ENCODE assay signal across 1 cellular context in genomic region chr9:37415011-37415719, GRCh38.
TF ChIP-seq lines count a peak whose summit lies in the region.

No MANE protein-coding gene starts in this region.

TF ChIP-seq in GM12878, 131 proteins besides CTCF, POLR2A, EP300 and RAD21 (continued from another document and continues in another):
- TF ChIP-seq IRF3 (IDR thresholded peaks at IDR 0.05) (no peak), ZSCAN29 (IDR thresholded peaks at IDR 0.05) (no peak), BCL3 (IDR thresholded peaks at IDR 0.05; ENCODE audit: borderline replicate concordance, insufficient read depth, low read depth, low read length, poor library complexity, severe bottlenecking) (no peak), SUZ12 (IDR thresholded peaks at IDR 0.05; ENCODE audit: unreplicated experiment) (no peak), BACH1 (IDR thresholded peaks at IDR 0.05; ENCODE audit: borderline replicate concordance) (no peak), CHD2 (IDR thresholded peaks at IDR 0.05; ENCODE audit: borderline replicate concordance, low read depth, low read length) (no peak), ZNF274 (IDR thresholded peaks at IDR 0.05; ENCODE audit: insufficient read depth, insufficient read length) (no peak), FOS (IDR thresholded peaks at IDR 0.05; ENCODE audit: borderline replicate concordance, extremely low read depth, insufficient read length) (no peak), USF2 (IDR thresholded peaks at IDR 0.05; ENCODE audit: borderline replicate concordance, low read depth, low read length) (no peak), CREM (IDR thresholded peaks at IDR 0.05; ENCODE audit: low read depth) (peak; percentile 86), YY1 (IDR thresholded peaks at IDR 0.05; ENCODE audit: low read depth, low read length) (peak; percentile 83), ASH2L (IDR thresholded peaks at IDR 0.05; ENCODE audit: borderline replicate concordance, low read depth) (no peak), RB1 (IDR thresholded peaks at IDR 0.05; ENCODE audit: borderline replicate concordance) (0 out of 2 replicates have a peak, but pooled peaks have one; percentile 27), TBL1XR1 (IDR thresholded peaks at IDR 0.05; ENCODE audit: low read depth, low read length) (no peak), SMAD1 (IDR thresholded peaks at IDR 0.05; ENCODE audit: low read depth, partially characterized antibody) (no peak), CREB1 (IDR thresholded peaks at IDR 0.05; ENCODE audit: low read depth) (no peak), ZNF217 (IDR thresholded peaks at IDR 0.05) (peak; percentile 72; the same call in 1 of the 2 replicates), E2F8 (IDR thresholded peaks at IDR 0.05; ENCODE audit: low read depth, partially characterized antibody) (no peak), ZNF592 (IDR thresholded peaks at IDR 0.05) (no peak), TCF7 (IDR thresholded peaks at IDR 0.05; ENCODE audit: borderline replicate concordance) (no peak), TAF1 (IDR thresholded peaks at IDR 0.05; ENCODE audit: borderline replicate concordance, low read depth, low read length) (0 out of 2 replicates have a peak, but pooled peaks have one; percentile 26), SP1 (IDR thresholded peaks at IDR 0.05; ENCODE audit: low read depth, low read length) (no peak), GATAD2B (conservative IDR thresholded peaks at IDR 0.05; ENCODE audit: low read depth) (no peak; the same call in 1 of the 2 replicates), RFX5 (IDR thresholded peaks at IDR 0.05; ENCODE audit: low read depth, low read length) (no peak), ZNF207 (IDR thresholded peaks at IDR 0.05; ENCODE audit: borderline replicate concordance) (no peak), SUPT20H (IDR thresholded peaks at IDR 0.05; ENCODE audit: borderline replicate concordance, control insufficient read depth, low read depth, low read length) (no peak), HSF1 (IDR thresholded peaks at IDR 0.05; ENCODE audit: low read depth, low read length) (no peak), IKZF2 (IDR thresholded peaks at IDR 0.05) (peak in 1 of 2 experiments; percentile 23; a peak in 1 of 4 replicates), BCLAF1 (IDR thresholded peaks at IDR 0.05) (no peak), MLLT1 (IDR thresholded peaks at IDR 0.05) (0 out of 2 replicates have a peak, but pooled peaks have one; percentile 21), GABPA (IDR thresholded peaks at IDR 0.05; ENCODE audit: low read depth) (no peak), STAT3 (IDR thresholded peaks at IDR 0.05; ENCODE audit: low read depth, low read length) (no peak), BHLHE40 (IDR thresholded peaks at IDR 0.05; ENCODE audit: borderline replicate concordance in 1 of 2, low read depth in 2 of 2, low read length in 1 of 2) (0 out of 4 replicates have a peak, but pooled peaks of 1 of the 2 experiments have one; percentile 7), NR2F1 (conservative IDR thresholded peaks at IDR 0.05) (no peak), SMARCA5 (IDR thresholded peaks at IDR 0.05) (peak; percentile 59; the same call in 1 of the 2 replicates), POLR2AphosphoS2 (IDR thresholded peaks at IDR 0.05; ENCODE audit: low read depth, low read length) (no peak), RAD51 (IDR thresholded peaks at IDR 0.05) (no peak), NFXL1 (IDR thresholded peaks at IDR 0.05; ENCODE audit: borderline replicate concordance) (no peak), MAX (IDR thresholded peaks at IDR 0.05; ENCODE audit: low read depth, low read length) (no peak), BCL11A (IDR thresholded peaks at IDR 0.05; ENCODE audit: low read depth, low read length) (peak; percentile 16; the same call in 1 of the 2 replicates), CHD4 (IDR thresholded peaks at IDR 0.05) (no peak), MXI1 (IDR thresholded peaks at IDR 0.05; ENCODE audit: low read depth, low read length) (0 out of 2 replicates have a peak, but pooled peaks have one; percentile 28), NRF1 (conservative IDR thresholded peaks at IDR 0.05; ENCODE audit: low read depth, low read length) (no peak), TARDBP (IDR thresholded peaks at IDR 0.05; ENCODE audit: borderline replicate concordance) (no peak), ZNF24 (IDR thresholded peaks at IDR 0.05) (peak; percentile 98), NBN (IDR thresholded peaks at IDR 0.05) (peak; percentile 67), POU2F2 (IDR thresholded peaks at IDR 0.05; ENCODE audit: borderline replicate concordance, low read depth, low read length) (0 out of 3 replicates have a peak, but pooled peaks have one; percentile 36), ATF3 (IDR thresholded peaks at IDR 0.05; ENCODE audit: borderline replicate concordance, extremely low read depth, low read depth, low read length) (no peak), TCF12 (IDR thresholded peaks at IDR 0.05; ENCODE audit: low read depth, low read length) (no peak), RELA (IDR thresholded peaks at IDR 0.05; ENCODE audit: borderline replicate concordance, partially characterized antibody) (peak; percentile 17), SIX5 (IDR thresholded peaks at IDR 0.05; ENCODE audit: low read depth, low read length, severe bottlenecking) (no peak), IRF4 (IDR thresholded peaks at IDR 0.05; ENCODE audit: low read depth, low read length) (no peak)
